In genomic region chr11:47249378-47249715, GRCh38 we compare ENCODE assay signal across 7 cellular contexts. TPM values are rescaled to one million over a fixed set of nuclear protein-coding genes. Genes with fewer than 3 reads are reported as not detected.
A peak's percentile ranks its signal among the peaks of the same experiment; 100 is the strongest.
DNase-seq lines count a peak whose midpoint lies in the region; ATAC-seq and TF ChIP-seq lines count a peak whose summit lies in the region.

No MANE protein-coding gene starts in this region.

- H3K27ac Mint-ChIP-seq in activated T-helper 2 cell treated with anti-CD3 and anti-CD28 coated beads, Interferon-gamma antibody, Interleukin-2, Interleukin-4, amounts not matched to agents 10 μg/mL and 5 μg/mL and 100 μg/mL, durations not matched to agents 14 hours and 24 hours and 36 hours, result peak overlapping the region; percentile 96
- peak overlapping the region; percentile 100 for H3K27ac Mint-ChIP-seq in stimulated activated naive B cell treated with anti-CD40 and anti-IgM and Interleukin-4, amounts not matched to agents 10 μg/mL and 1 μg/mL and 100 μg/mL, for 72 hours

- peak overlapping the region; percentile 98 for H3K4me3 Mint-ChIP-seq in activated T-helper 2 cell treated with anti-CD3 and anti-CD28 coated beads, Interferon-gamma antibody, Interleukin-2, Interleukin-4, amounts not matched to agents 10 μg/mL and 5 μg/mL and 100 μg/mL, durations not matched to agents 14 hours and 24 hours and 36 hours (ENCODE audit: low read depth)
- H3K4me3 Mint-ChIP-seq in stimulated activated naive B cell treated with anti-CD40 and anti-IgM and Interleukin-4, amounts not matched to agents 10 μg/mL and 1 μg/mL and 100 μg/mL, for 72 hours, result peak overlapping the region; percentile 99

- H3K9me3 ChIP-seq in iPS-18c (ENCODE audit: control insufficient read depth, insufficient read depth, low read length), result no peaks in the 10 kb centered on the region

- intact Hi-C loops in activated T-helper 2 cell treated with anti-CD3 and anti-CD28 coated beads, Interferon-gamma antibody, Interleukin-2, Interleukin-4, amounts not matched to agents 10 μg/mL and 5 μg/mL and 100 μg/mL, durations not matched to agents 14 hours and 24 hours and 36 hours (cut with micrococcal nuclease), result no loop called here

- H3K4me3 ChIP-seq in HL-60 (replicated peaks; ENCODE audit: insufficient read depth, low read length), result peak overlapping the region; percentile 81
- H3K4me3 ChIP-seq in iPS-18c (ENCODE audit: insufficient read depth, low read depth, low read length), result peak overlapping the region; percentile 98

- DNase-seq in HL-60 (ENCODE audit: low read depth in 1 of 2, low spot score in 1 of 2) (no peak), GM19240 (ENCODE audit: insufficient read length, low spot score) (no peak), AG08396 (ENCODE audit: low spot score) (no peak)
- DNase-seq in activated T-helper 2 cell treated with anti-CD3 and anti-CD28 coated beads, Interferon-gamma antibody, Interleukin-2, Interleukin-4, amounts not matched to agents 10 μg/mL and 5 μg/mL and 100 μg/mL, durations not matched to agents 14 hours and 24 hours and 36 hours (ENCODE audit: low spot score), result no peak
- DNase-seq in stimulated activated naive B cell treated with anti-CD40 and anti-IgM and Interleukin-4, amounts not matched to agents 10 μg/mL and 1 μg/mL and 100 μg/mL, for 72 hours, result no peak
- DNase-seq in NK-92 treated with Interleukin-12 subunit alpha and Interleukin-12 subunit beta, amount 100 ng/mL, for 24 hours (lab: John Stamatoyannopoulos, UW), result no peak

- no peaks in the 10 kb centered on the region for H3K27me3 ChIP-seq in HL-60 (ENCODE audit: insufficient read depth, poor library complexity, severe bottlenecking)

- peaks cover 14% of the 10 kb centered on the region for H3K4me1 Mint-ChIP-seq in activated T-helper 2 cell treated with anti-CD3 and anti-CD28 coated beads, Interferon-gamma antibody, Interleukin-2, Interleukin-4, amounts not matched to agents 10 μg/mL and 5 μg/mL and 100 μg/mL, durations not matched to agents 14 hours and 24 hours and 36 hours (ENCODE audit: low read depth)
- H3K4me1 Mint-ChIP-seq in stimulated activated naive B cell treated with anti-CD40 and anti-IgM and Interleukin-4, amounts not matched to agents 10 μg/mL and 1 μg/mL and 100 μg/mL, for 72 hours, result peaks cover 11 to 17% of the 10 kb centered on the region in 2 donors

- ATAC-seq in stimulated activated naive B cell treated with anti-CD40 and anti-IgM and Interleukin-4, amounts not matched to agents 10 μg/mL and 1 μg/mL and 100 μg/mL, for 72 hours (replicated peaks), result no peak

- no peak for TF ChIP-seq CTCF in HL-60 (IDR thresholded peaks at IDR 0.05; ENCODE audit: insufficient read depth, low read length)

- peak overlapping the region; percentile 93 for H3K27ac ChIP-seq in HL-60 (replicated peaks)

- H3K36me3 Mint-ChIP-seq in activated T-helper 2 cell treated with anti-CD3 and anti-CD28 coated beads, Interferon-gamma antibody, Interleukin-2, Interleukin-4, amounts not matched to agents 10 μg/mL and 5 μg/mL and 100 μg/mL, durations not matched to agents 14 hours and 24 hours and 36 hours (ENCODE audit: low read depth), result peaks cover 11% of the 10 kb centered on the region
- H3K36me3 Mint-ChIP-seq in stimulated activated naive B cell treated with anti-CD40 and anti-IgM and Interleukin-4, amounts not matched to agents 10 μg/mL and 1 μg/mL and 100 μg/mL, for 72 hours, result peaks cover 19 to 25% of the 10 kb centered on the region in 2 donors

- no peaks in the 10 kb centered on the region for H3K9me3 Mint-ChIP-seq in activated T-helper 2 cell treated with anti-CD3 and anti-CD28 coated beads, Interferon-gamma antibody, Interleukin-2, Interleukin-4, amounts not matched to agents 10 μg/mL and 5 μg/mL and 100 μg/mL, durations not matched to agents 14 hours and 24 hours and 36 hours
- H3K9me3 Mint-ChIP-seq in stimulated activated naive B cell treated with anti-CD40 and anti-IgM and Interleukin-4, amounts not matched to agents 10 μg/mL and 1 μg/mL and 100 μg/mL, for 72 hours, result no peaks in the 10 kb centered on the region

- no peaks in the 10 kb centered on the region for H3K27me3 Mint-ChIP-seq in activated T-helper 2 cell treated with anti-CD3 and anti-CD28 coated beads, Interferon-gamma antibody, Interleukin-2, Interleukin-4, amounts not matched to agents 10 μg/mL and 5 μg/mL and 100 μg/mL, durations not matched to agents 14 hours and 24 hours and 36 hours (ENCODE audit: low read depth)
- H3K27me3 Mint-ChIP-seq in stimulated activated naive B cell treated with anti-CD40 and anti-IgM and Interleukin-4, amounts not matched to agents 10 μg/mL and 1 μg/mL and 100 μg/mL, for 72 hours, result no peaks in the 10 kb centered on the region

RNA-seq across cellular contexts. Expression of gene ACP2, which starts 0.7 kb away (rescaled TPM):
- 23.2 and 24.5 TPM in 2 replicates for total RNA-seq in activated T-helper 2 cell treated with anti-CD3 and anti-CD28 coated beads, Interferon-gamma antibody, Interleukin-2, Interleukin-4, amounts not matched to agents 10 μg/mL and 5 μg/mL and 100 μg/mL, durations not matched to agents 14 hours and 24 hours and 36 hours

RNA-seq across cellular contexts. Expression of gene NR1H3, which starts 8.4 kb away (rescaled TPM):
- 10.8 and 11.4 TPM in 2 replicates for total RNA-seq in activated T-helper 2 cell treated with anti-CD3 and anti-CD28 coated beads, Interferon-gamma antibody, Interleukin-2, Interleukin-4, amounts not matched to agents 10 μg/mL and 5 μg/mL and 100 μg/mL, durations not matched to agents 14 hours and 24 hours and 36 hours

RNA-seq across cellular contexts. Expression of gene MADD, which starts 20.6 kb away (rescaled TPM):
- total RNA-seq in activated T-helper 2 cell treated with anti-CD3 and anti-CD28 coated beads, Interferon-gamma antibody, Interleukin-2, Interleukin-4, amounts not matched to agents 10 μg/mL and 5 μg/mL and 100 μg/mL, durations not matched to agents 14 hours and 24 hours and 36 hours, result 83.2 and 89.4 TPM in 2 replicates

RNA-seq across cellular contexts. Expression of gene DDB2, which starts 34.6 kb away (rescaled TPM):
- 158 and 161 TPM in 2 replicates for total RNA-seq in activated T-helper 2 cell treated with anti-CD3 and anti-CD28 coated beads, Interferon-gamma antibody, Interleukin-2, Interleukin-4, amounts not matched to agents 10 μg/mL and 5 μg/mL and 100 μg/mL, durations not matched to agents 14 hours and 24 hours and 36 hours
